Comparison of ENCODE assay signal across 9 cellular contexts in the genomic region with DNA sequence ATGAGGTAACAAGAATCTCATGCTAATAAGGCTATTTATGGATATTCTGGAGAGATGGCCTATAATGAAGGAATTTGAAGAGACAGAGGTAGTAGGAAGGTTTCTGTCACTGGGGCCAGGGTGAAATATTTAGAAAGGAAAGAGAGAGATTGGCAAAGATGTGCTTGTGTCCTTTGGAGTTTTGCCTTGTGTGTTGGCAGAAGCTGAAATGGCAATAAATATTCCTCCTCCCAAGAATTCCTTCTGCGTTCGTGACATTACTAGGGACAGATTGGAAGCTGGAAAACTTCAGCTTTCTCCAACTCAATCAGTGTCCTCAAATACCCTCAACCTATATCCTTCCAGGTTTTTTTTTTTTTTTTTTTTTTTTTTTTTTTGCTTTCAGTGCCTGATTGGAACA. TPM values are rescaled to one million over a fixed set of nuclear protein-coding genes. Genes with fewer than 3 reads are reported as not detected.
"Had no signal": no experiment of that assay in that cellular context is flagged by ENCODE, and none has a peak within 500 bp of the region (broad histone marks: within the 10 kb centered on the region; RNA-seq: fewer than 3 reads in every experiment).

No MANE protein-coding gene starts in this region.

- H2AFZ ChIP-seq: GM23248 had no signal

- H3K4me1 ChIP-seq: HAP-1 had no signal

- H3K9me3 ChIP-seq: HAP-1 had no signal

- H3K9ac ChIP-seq: GM23248 had no signal

- DNase-seq: GM23248, GOT3, H7, HFFc6 had no signal

- H3K36me3 ChIP-seq: HAP-1 had no signal

- ATAC-seq: HCT116, HepG2 had no signal

- H3K4me3 ChIP-seq: GM23248, HAP-1 had no signal

- H3K27ac ChIP-seq: GM23248, HL-60 had no signal

RNA-seq across cellular contexts. Expression of gene SAMD5, which starts 6.3 kb away (rescaled TPM):
- total RNA-seq: GM23248, HFFc6 had no signal
- polyA plus RNA-seq: GM23248, IgD-negative memory B cell had no signal
